ENCODE assay signal across 11 cellular contexts in the genomic region with DNA sequence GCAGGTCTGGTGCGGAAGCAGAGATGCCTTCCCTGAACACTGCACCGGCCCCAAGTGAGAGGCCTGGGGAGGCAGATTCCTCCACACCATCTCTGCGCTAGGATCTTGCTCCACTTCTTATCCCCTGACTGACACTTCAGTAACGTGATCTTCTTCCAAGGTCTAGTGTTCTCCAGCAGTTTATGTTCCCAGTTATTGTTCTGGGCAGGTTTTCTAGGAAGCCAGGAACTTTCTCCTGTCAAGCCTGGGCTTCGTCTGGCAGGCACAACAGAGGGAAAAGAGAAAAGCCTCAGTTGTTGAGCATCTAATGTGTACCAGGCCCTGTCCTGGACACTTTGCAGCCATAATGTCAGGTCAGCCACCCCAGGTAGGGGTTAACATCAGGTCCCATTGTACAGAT. TPM values are rescaled to one million over a fixed set of nuclear protein-coding genes. Genes with fewer than 3 reads are reported as not detected.
A peak's percentile ranks its signal among the peaks of the same experiment; 100 is the strongest.
DNase-seq lines count a peak whose midpoint lies in the region; ATAC-seq and TF ChIP-seq lines count a peak whose summit lies in the region.
"Had no signal": no experiment of that assay in that cellular context is flagged by ENCODE, and none has a peak within 500 bp of the region (broad histone marks: within the 10 kb centered on the region; RNA-seq: fewer than 3 reads in every experiment).

No MANE protein-coding gene starts in this region.

- CTCF ChIA-PET in activated naive CD4-positive, alpha-beta T cell treated with anti-CD3 and anti-CD28 coated beads for 36 hours (lab: Charles Lee): interaction anchor here (1.2 kb wide), 1 partner anchor 17 kb away, joined by 3 read pairs; no protein-coding TSS in a partner anchor
- CTCF ChIA-PET in activated CD4-positive, alpha-beta memory T cell treated with anti-CD3 and anti-CD28 coated beads, Interleukin-2, amount 10 ng/mL, durations not matched to agents 7 days and 5 days (lab: Charles Lee): interaction anchor here (1.4 to 2.8 kb wide), 2 partner anchors 19 to 41 kb away, joined by 4 to 9 read pairs; no protein-coding TSS in a partner anchor
- CTCF ChIA-PET in PC-3 (lab: Charles Lee): no interaction called here

- TF ChIP-seq POLR2A in esophagus squamous epithelium (IDR thresholded peaks at IDR 0.05) (no peak), suprapubic skin (IDR thresholded peaks at IDR 0.05) (no peak), thyroid gland (IDR thresholded peaks at IDR 0.05) (no peak)

- no peak for DNase-seq in activated naive CD4-positive, alpha-beta T cell treated with anti-CD3 and anti-CD28 coated beads for 36 hours
- DNase-seq in activated naive CD4-positive, alpha-beta T cell treated with anti-CD3 and anti-CD28 coated beads, Interleukin-2, amount 50 U/mL, for 16 hours: no peak
- no peak for DNase-seq in activated CD4-positive, alpha-beta memory T cell treated with anti-CD3 and anti-CD28 coated beads, Interleukin-2, amount 10 ng/mL, durations not matched to agents 7 days and 5 days
- DNase-seq in esophagus squamous epithelium (lab: John Stamatoyannopoulos, UW): no peak
- DNase-seq in suprapubic skin (ENCODE audit: low spot score in 2 of 2): no peak
- no peak for DNase-seq in thyroid gland
- no peak for DNase-seq in PC-3
- DNase-seq: NCI-H2029 had no signal

- ATAC-seq in GM19023 (IDR thresholded peaks at IDR 0.05; ENCODE audit: unreplicated experiment) (no peak), PC-3 (no peak)
- ATAC-seq: WTC11 had no signal

- H3K4me1 ChIP-seq in esophagus squamous epithelium: peaks cover 66 to 100% (median 84%) of the 10 kb centered on the region in 3 donors
- peaks cover 97% of the 10 kb centered on the region for H3K4me1 ChIP-seq in suprapubic skin
- no peaks in the 10 kb centered on the region for H3K4me1 ChIP-seq in thyroid gland
- peaks cover 8% of the 10 kb centered on the region; the same call in 1 of the 2 replicates for H3K4me1 ChIP-seq in PC-3 (ENCODE audit: insufficient read depth, low read length)

- no peaks in the 10 kb centered on the region for H3K9me2 ChIP-seq in PC-3 (replicated peaks; ENCODE audit: low read length)

- H3K9me3 Mint-ChIP-seq in activated naive CD4-positive, alpha-beta T cell treated with anti-CD3 and anti-CD28 coated beads for 36 hours: no peaks in the 10 kb centered on the region
- H3K9me3 Mint-ChIP-seq in activated CD4-positive, alpha-beta memory T cell treated with anti-CD3 and anti-CD28 coated beads, Interleukin-2, amount 10 ng/mL, durations not matched to agents 7 days and 5 days: no peaks in the 10 kb centered on the region
- H3K9me3 Mint-ChIP-seq: WTC11 had no signal

- peaks cover 90% of the 10 kb centered on the region for H3K4me1 Mint-ChIP-seq in activated naive CD4-positive, alpha-beta T cell treated with anti-CD3 and anti-CD28 coated beads for 36 hours (ENCODE audit: low read depth)
- peaks cover 84% of the 10 kb centered on the region for H3K4me1 Mint-ChIP-seq in activated CD4-positive, alpha-beta memory T cell treated with anti-CD3 and anti-CD28 coated beads, Interleukin-2, amount 10 ng/mL, durations not matched to agents 7 days and 5 days

- no peak overlapping the region for H3K4me3 ChIP-seq in esophagus squamous epithelium
- H3K4me3 ChIP-seq in suprapubic skin: no peak overlapping the region
- no peak overlapping the region for H3K4me3 ChIP-seq in thyroid gland (replicated peaks in 1 of 3)
- no peak overlapping the region for H3K4me3 ChIP-seq in PC-3 (ENCODE audit: low read length)
- H3K4me3 ChIP-seq: MG63 had no signal

- no TSS peak for BruUV-seq in PC-3 (replicated peaks; lab: Mats Ljungman, UMichigan)

- peak overlapping the region; percentile 96 for H3K27ac Mint-ChIP-seq in activated naive CD4-positive, alpha-beta T cell treated with anti-CD3 and anti-CD28 coated beads for 36 hours
- peak overlapping the region; percentile 93 for H3K27ac Mint-ChIP-seq in activated CD4-positive, alpha-beta memory T cell treated with anti-CD3 and anti-CD28 coated beads, Interleukin-2, amount 10 ng/mL, durations not matched to agents 7 days and 5 days
- H3K27ac Mint-ChIP-seq: WTC11 had no signal

- no peaks in the 10 kb centered on the region for H3F3A ChIP-seq in PC-3 (ENCODE audit: low read length, unreplicated experiment)

- H3K36me3 ChIP-seq in esophagus squamous epithelium (peaks cover 0 to 23% (median 0%) of the 10 kb centered on the region in 3 donors), suprapubic skin (no peaks in the 10 kb centered on the region), thyroid gland (no peaks in the 10 kb centered on the region), PC-3 (ENCODE audit: low read depth, low read length) (no peaks in the 10 kb centered on the region)
- H3K36me3 ChIP-seq: MG63 had no signal

- no peak overlapping the region for H3K4me2 ChIP-seq in PC-3 (ENCODE audit: low read length)

- H3K79me2 ChIP-seq in PC-3 (ENCODE audit: low read length): no peaks in the 10 kb centered on the region

- no peak overlapping the region for H2AFZ ChIP-seq in PC-3 (ENCODE audit: low read length)

- H3K9ac ChIP-seq in PC-3 (ENCODE audit: low read length): no peak overlapping the region

- no peak for TF ChIP-seq EP300 in suprapubic skin (IDR thresholded peaks at IDR 0.05)

- no peak overlapping the region for H3K4me3 Mint-ChIP-seq in activated naive CD4-positive, alpha-beta T cell treated with anti-CD3 and anti-CD28 coated beads for 36 hours
- H3K4me3 Mint-ChIP-seq in activated CD4-positive, alpha-beta memory T cell treated with anti-CD3 and anti-CD28 coated beads, Interleukin-2, amount 10 ng/mL, durations not matched to agents 7 days and 5 days: no peak overlapping the region
- H3K4me3 Mint-ChIP-seq: WTC11 had no signal

- 83 to 91% methylated on average over 5 of the region's 5 CpGs for WGBS in esophagus squamous epithelium, 2 donors
- 87% methylated on average over 5 of the region's 5 CpGs for WGBS in suprapubic skin
- 90 to 91% methylated on average over 5 of the region's 5 CpGs for WGBS in thyroid gland, 2 donors

- POLR2A ChIA-PET in activated CD4-positive, alpha-beta memory T cell treated with anti-CD3 and anti-CD28 coated beads, Interleukin-2, amount 10 ng/mL, durations not matched to agents 7 days and 5 days (lab: Charles Lee): interaction anchor here (0.7 to 1.6 kb wide), 4 partner anchors 10 to 20 kb away, joined by 3 to 9 read pairs (median 3); a partner anchor contains a TSS
- POLR2A ChIA-PET in PC-3 (lab: Charles Lee; ENCODE audit: unreplicated experiment): no interaction called here

- peak overlapping the region; percentile 76 to 88 (median 84) for H3K27ac ChIP-seq in esophagus squamous epithelium
- peak overlapping the region; percentile 79 for H3K27ac ChIP-seq in suprapubic skin
- no peak overlapping the region for H3K27ac ChIP-seq in thyroid gland
- H3K27ac ChIP-seq in PC-3 (ENCODE audit: low read length): no peak overlapping the region

- peaks cover 27% of the 10 kb centered on the region for H3K36me3 Mint-ChIP-seq in activated naive CD4-positive, alpha-beta T cell treated with anti-CD3 and anti-CD28 coated beads for 36 hours (ENCODE audit: low read depth)
- H3K36me3 Mint-ChIP-seq in activated CD4-positive, alpha-beta memory T cell treated with anti-CD3 and anti-CD28 coated beads, Interleukin-2, amount 10 ng/mL, durations not matched to agents 7 days and 5 days (ENCODE audit: low read depth): peaks cover 72% of the 10 kb centered on the region
- H3K36me3 Mint-ChIP-seq: WTC11 had no signal

- H4K20me1 ChIP-seq in PC-3 (ENCODE audit: low read length): no peaks in the 10 kb centered on the region

- H3K27me3 ChIP-seq in esophagus squamous epithelium (no peaks in the 10 kb centered on the region), suprapubic skin (no peaks in the 10 kb centered on the region), thyroid gland (no peaks in the 10 kb centered on the region), PC-3 (ENCODE audit: low read length) (no peaks in the 10 kb centered on the region)
- H3K27me3 ChIP-seq: MG63 had no signal

- intact Hi-C loops in activated naive CD4-positive, alpha-beta T cell treated with anti-CD3 and anti-CD28 coated beads for 36 hours (cut with micrococcal nuclease): loop anchor here (2.0 kb wide), 1 partner anchor 707 kb away; no protein-coding TSS in a partner anchor
- intact Hi-C loops in esophagus squamous epithelium (cut with DNase I): no loop called here
- intact Hi-C loops in thyroid gland (cut with DNase I): no loop called here
- intact Hi-C loops in PC-3 (cut with micrococcal nuclease): no loop called here

- H3K9me3 ChIP-seq in esophagus squamous epithelium (no peaks in the 10 kb centered on the region), suprapubic skin (no peaks in the 10 kb centered on the region), thyroid gland (no peaks in the 10 kb centered on the region), PC-3 (ENCODE audit: low read length) (no peaks in the 10 kb centered on the region)
- H3K9me3 ChIP-seq: MG63 had no signal

- TF ChIP-seq CTCF in esophagus squamous epithelium (IDR thresholded peaks at IDR 0.05) (no peak), suprapubic skin (IDR thresholded peaks at IDR 0.05) (no peak), thyroid gland (IDR thresholded peaks at IDR 0.05) (no peak), PC-3 (conservative IDR thresholded peaks at IDR 0.05; ENCODE audit: low read depth, low read length) (no peak)

- H3K27me3 Mint-ChIP-seq in activated naive CD4-positive, alpha-beta T cell treated with anti-CD3 and anti-CD28 coated beads for 36 hours (ENCODE audit: low read depth): no peaks in the 10 kb centered on the region
- H3K27me3 Mint-ChIP-seq in activated CD4-positive, alpha-beta memory T cell treated with anti-CD3 and anti-CD28 coated beads, Interleukin-2, amount 10 ng/mL, durations not matched to agents 7 days and 5 days: no peaks in the 10 kb centered on the region

RNA-seq across cellular contexts. Expression of a gene that starts 10.5 kb away (rescaled TPM):
- 100 to 1,000 TPM; 140 to 141 TPM for total RNA-seq in activated naive CD4-positive, alpha-beta T cell treated with anti-CD3 and anti-CD28 coated beads for 36 hours
- 100 to 1,000 TPM; 193 to 208 TPM for total RNA-seq in activated CD4-positive, alpha-beta memory T cell treated with anti-CD3 and anti-CD28 coated beads, Interleukin-2, amount 10 ng/mL, durations not matched to agents 7 days and 5 days
- 100 to 1,000 TPM in 3 of 4 donors, 10 to 100 TPM in 1; 70.9 to 137 (median 108) TPM for total RNA-seq in esophagus squamous epithelium
- total RNA-seq in suprapubic skin: 100 to 1,000 TPM in 3 of 4 donors, 10 to 100 TPM in 1; 77.6 to 155 (median 118) TPM
- 10 to 100 TPM; 11.8 to 24.0 (median 18.7) TPM for total RNA-seq in thyroid gland
- 4.3 and 5.0 TPM in 2 replicates for total RNA-seq in PC-3 (2014; rRNA removed)

Comparison
In these comparisons a context has a peak if more than half of its experiments do, and no peak if none do; other contexts are left out.
1. H3K27ac ChIP-seq: peak in esophagus squamous epithelium (4 of 4) and suprapubic skin (single experiment); none in thyroid gland (0 of 3) and PC-3 (single experiment).